In genomic region chr20:43571771-43572170, GRCh38 we compare ENCODE assay signal across 20 cellular contexts. TPM values are rescaled to one million over a fixed set of nuclear protein-coding genes. Genes with fewer than 3 reads are reported as not detected.
"Had no signal": no experiment of that assay in that cellular context is flagged by ENCODE, and none has a peak within 500 bp of the region (broad histone marks: within the 10 kb centered on the region; RNA-seq: fewer than 3 reads in every experiment).

No MANE protein-coding gene starts in this region.

- H3K4me1 Mint-ChIP-seq: endodermal cell; naive thymus-derived CD8-positive, alpha-beta T cell had no signal

- H3K36me3 ChIP-seq: ovary, thoracic aorta, transverse colon had no signal

- H3K27ac Mint-ChIP-seq: endodermal cell; naive thymus-derived CD8-positive, alpha-beta T cell; progenitor cell of endocrine pancreas had no signal

- DNase-seq: effector CD4-positive, alpha-beta T cell; endodermal cell; erythroblast; foreskin keratinocyte; kidney glomerular epithelial cell; mammary epithelial cell; naive thymus-derived CD8-positive, alpha-beta T cell; nucleus accumbens; ovary; right cardiac atrium; stimulated activated CD4-positive, alpha-beta T cell treated with anti-CD3 and anti-CD28 coated beads, Interleukin-2, amount 100 ng/mL, for 24 hours; stimulated activated CD4-positive, alpha-beta T cell treated with anti-CD3 and anti-CD28 coated beads, Interleukin-4, amount 100 ng/mL, for 4 hours; stimulated activated naive CD4-positive, alpha-beta T cell; stomach; substantia nigra; transverse colon had no signal

- H3K27me3 Mint-ChIP-seq: naive thymus-derived CD8-positive, alpha-beta T cell; progenitor cell of endocrine pancreas had no signal

- H3K4me3 Mint-ChIP-seq: endodermal cell; naive thymus-derived CD8-positive, alpha-beta T cell had no signal

- H3K9me3 ChIP-seq: ovary, stomach, thoracic aorta, transverse colon had no signal

- H3K36me3 Mint-ChIP-seq: naive thymus-derived CD8-positive, alpha-beta T cell had no signal

- ATAC-seq: foreskin keratinocyte; naive thymus-derived CD8-positive, alpha-beta T cell; right cardiac atrium had no signal

- H3K9me3 Mint-ChIP-seq: endodermal cell; naive thymus-derived CD8-positive, alpha-beta T cell had no signal

- H3K4me3 ChIP-seq: coronary artery, ovary, stomach, thoracic aorta, transverse colon had no signal

- H3K27ac ChIP-seq: coronary artery, foreskin keratinocyte, ovary, stomach, thoracic aorta, transverse colon had no signal

- FAIRE-seq: endothelial cell of umbilical vein had no signal

- H3K4me1 ChIP-seq: foreskin keratinocyte, stomach had no signal

- H3K27me3 ChIP-seq: foreskin keratinocyte, ovary, stomach, transverse colon had no signal

RNA-seq across cellular contexts. Expression of gene SGK2, which starts 12.9 kb away (rescaled TPM):
- polyA plus RNA-seq: mammary epithelial cell; naive thymus-derived CD8-positive, alpha-beta T cell had no signal
